ENCODE assay signal across 8 cellular contexts in genomic region chr12:1605129-1606020, GRCh38. TPM values are rescaled to one million over a fixed set of nuclear protein-coding genes. Genes with fewer than 3 reads are reported as not detected.
DNase-seq lines count a peak whose midpoint lies in the region; ATAC-seq lines count a peak whose summit lies in the region.

No MANE protein-coding gene starts in this region.

- peaks cover 34% of the 10 kb centered on the region for H3K4me1 Mint-ChIP-seq in activated naive CD8-positive, alpha-beta T cell (ENCODE audit: low read depth)

- peak overlapping the region; percentile 3 for H3K27ac Mint-ChIP-seq in activated naive CD8-positive, alpha-beta T cell

- peak overlapping the region; percentile 34 for H3K4me3 ChIP-seq in neuron (ENCODE audit: low read length)

- H2AFZ ChIP-seq in neuron (ENCODE audit: low read depth, low read length) = peak overlapping the region; percentile 21

- peak; percentile 38 for ATAC-seq in GM21423 (IDR thresholded peaks at IDR 0.05; ENCODE audit: unreplicated experiment)

- DNase-seq in COR-L47 (lab: John Stamatoyannopoulos, UW) (peak; percentile 74), LHCN-M2 (ENCODE audit: low read depth) (peak; percentile 85), SHP77 treated with DMSO at 0.1 percent for 48 hours (lab: John Stamatoyannopoulos, UW) (peak; percentile 21), glomerular visceral epithelial cell (ENCODE audit: extremely low spot score) (peak; percentile 83), GM19238 (ENCODE audit: insufficient read length, low spot score) (no peak)

- no peaks in the 10 kb centered on the region for H3K9me3 ChIP-seq in neuron (ENCODE audit: low read length)

- H3K36me3 Mint-ChIP-seq in activated naive CD8-positive, alpha-beta T cell = no peaks in the 10 kb centered on the region

- H3K27me3 Mint-ChIP-seq in activated naive CD8-positive, alpha-beta T cell = no peaks in the 10 kb centered on the region

- peak overlapping the region; percentile 81 for H3K4me3 Mint-ChIP-seq in activated naive CD8-positive, alpha-beta T cell

- H3K9me3 Mint-ChIP-seq in activated naive CD8-positive, alpha-beta T cell (ENCODE audit: low read depth) = no peaks in the 10 kb centered on the region

- no peaks in the 10 kb centered on the region for H3K36me3 ChIP-seq in neuron (ENCODE audit: insufficient read depth, low read length)

- H3K4me1 ChIP-seq in neuron (ENCODE audit: insufficient read depth, low read length) = peaks cover 15% of the 10 kb centered on the region

- peaks cover 8% of the 10 kb centered on the region for H3K27me3 ChIP-seq in neuron (ENCODE audit: insufficient read depth, low read length)

RNA-seq across cellular contexts. Expression of gene FBXL14, which starts 11.0 kb away (rescaled TPM):
- total RNA-seq in LHCN-M2 (2014; rRNA removed) = 14.4 and 17.2 TPM in 2 replicates
- 5.9 TPM for polyA plus RNA-seq in LHCN-M2 (2012)

RNA-seq across cellular contexts. Expression of gene WNT5B, which starts 23.7 kb away (rescaled TPM):
- 29.9 and 50.9 TPM in 2 replicates for total RNA-seq in LHCN-M2 (2014; rRNA removed)
- 45.9 TPM for polyA plus RNA-seq in LHCN-M2 (2012)
